Comparison of ENCODE assay signal across 7 cellular contexts in genomic region chr12:31080221-31080620, GRCh38. TPM values are rescaled to one million over a fixed set of nuclear protein-coding genes. Genes with fewer than 3 reads are reported as not detected.
A peak's percentile ranks its signal among the peaks of the same experiment; 100 is the strongest.
DNase-seq lines count a peak whose midpoint lies in the region; ATAC-seq and TF ChIP-seq lines count a peak whose summit lies in the region.
"Not testable (repeated sequence)": the region's sequence is repeated elsewhere in the genome, so short reads cannot be mapped to it uniquely, and the experiment has no call there.

No MANE protein-coding gene starts in this region.

- peak; percentile 10 for ATAC-seq in foreskin keratinocyte
- not testable (repeated sequence) for ATAC-seq in natural killer cell treated with Interleukin-12 subunit alpha and Interleukin-12 subunit beta and Interleukin-15 and Interleukin-18, amount 100 ng/mL, for 72 hours

- POLR2A ChIA-PET in activated CD4-positive, alpha-beta memory T cell treated with anti-CD3 and anti-CD28 coated beads, Interleukin-2, amount 10 ng/mL, durations not matched to agents 7 days and 5 days (lab: Charles Lee): not testable (repeated sequence)

- not testable (repeated sequence) for H3K4me3 Mint-ChIP-seq in activated CD4-positive, alpha-beta memory T cell treated with anti-CD3 and anti-CD28 coated beads, Interleukin-2, amount 10 ng/mL, durations not matched to agents 7 days and 5 days
- peak overlapping the region; percentile 8 for H3K4me3 Mint-ChIP-seq in natural killer cell treated with Interleukin-12 subunit alpha and Interleukin-12 subunit beta and Interleukin-15 and Interleukin-18, amount 100 ng/mL, for 72 hours

- not testable (repeated sequence) for H3K27me3 ChIP-seq in foreskin keratinocyte

- not testable (repeated sequence) for H3K4me3 ChIP-seq in astrocyte of the spinal cord (ENCODE audit: low read depth, low read length)

- not testable (repeated sequence) for H3K27me3 Mint-ChIP-seq in activated CD4-positive, alpha-beta memory T cell treated with anti-CD3 and anti-CD28 coated beads, Interleukin-2, amount 10 ng/mL, durations not matched to agents 7 days and 5 days; natural killer cell treated with Interleukin-12 subunit alpha and Interleukin-12 subunit beta and Interleukin-15 and Interleukin-18, amount 100 ng/mL, for 72 hours

- not testable (repeated sequence) for H3K27ac ChIP-seq in foreskin keratinocyte

- DNase-seq in ELR (ENCODE audit: low read depth) (peak; percentile 49), M059J (ENCODE audit: low read depth) (peak; percentile 76), RPMI7951 (ENCODE audit: low read depth) (peak; percentile 57), astrocyte of the spinal cord (ENCODE audit: low read depth, low spot score) (peak; percentile 55)
- DNase-seq in activated CD4-positive, alpha-beta memory T cell treated with anti-CD3 and anti-CD28 coated beads, Interleukin-2, amount 10 ng/mL, durations not matched to agents 7 days and 5 days; foreskin keratinocyte; natural killer cell treated with Interleukin-12 subunit alpha and Interleukin-12 subunit beta and Interleukin-15 and Interleukin-18, amount 100 ng/mL, for 72 hours (ENCODE audit: low spot score): not testable (repeated sequence)

- in situ Hi-C loops in astrocyte of the spinal cord (cut with HindIII; ENCODE audit: low sequenced_read_pairs): not testable (repeated sequence)

- peaks cover 37% of the 10 kb centered on the region for H3K4me1 Mint-ChIP-seq in activated CD4-positive, alpha-beta memory T cell treated with anti-CD3 and anti-CD28 coated beads, Interleukin-2, amount 10 ng/mL, durations not matched to agents 7 days and 5 days
- H3K4me1 Mint-ChIP-seq in natural killer cell treated with Interleukin-12 subunit alpha and Interleukin-12 subunit beta and Interleukin-15 and Interleukin-18, amount 100 ng/mL, for 72 hours (ENCODE audit: low read depth in 2 of 2): peaks cover 19 to 21% of the 10 kb centered on the region in 2 donors

- CTCF ChIA-PET in activated CD4-positive, alpha-beta memory T cell treated with anti-CD3 and anti-CD28 coated beads, Interleukin-2, amount 10 ng/mL, durations not matched to agents 7 days and 5 days (lab: Charles Lee): not testable (repeated sequence)

- not testable (repeated sequence) for H3K9me3 Mint-ChIP-seq in activated CD4-positive, alpha-beta memory T cell treated with anti-CD3 and anti-CD28 coated beads, Interleukin-2, amount 10 ng/mL, durations not matched to agents 7 days and 5 days; natural killer cell treated with Interleukin-12 subunit alpha and Interleukin-12 subunit beta and Interleukin-15 and Interleukin-18, amount 100 ng/mL, for 72 hours

- peaks cover 32% of the 10 kb centered on the region for H3K36me3 Mint-ChIP-seq in activated CD4-positive, alpha-beta memory T cell treated with anti-CD3 and anti-CD28 coated beads, Interleukin-2, amount 10 ng/mL, durations not matched to agents 7 days and 5 days (ENCODE audit: low read depth)
- H3K36me3 Mint-ChIP-seq in natural killer cell treated with Interleukin-12 subunit alpha and Interleukin-12 subunit beta and Interleukin-15 and Interleukin-18, amount 100 ng/mL, for 72 hours: not testable (repeated sequence)

- TF ChIP-seq CTCF in astrocyte of the spinal cord (IDR thresholded peaks at IDR 0.05; ENCODE audit: low read depth, low read length); foreskin keratinocyte (conservative IDR thresholded peaks at IDR 0.05): not testable (repeated sequence)

- H3K4me1 ChIP-seq in foreskin keratinocyte: not testable (repeated sequence)

- H3K27ac Mint-ChIP-seq in activated CD4-positive, alpha-beta memory T cell treated with anti-CD3 and anti-CD28 coated beads, Interleukin-2, amount 10 ng/mL, durations not matched to agents 7 days and 5 days: peak overlapping the region; percentile 88
- peak overlapping the region in 1 of 2 donors; percentile 47 for H3K27ac Mint-ChIP-seq in natural killer cell treated with Interleukin-12 subunit alpha and Interleukin-12 subunit beta and Interleukin-15 and Interleukin-18, amount 100 ng/mL, for 72 hours

RNA-seq across cellular contexts. Expression of gene DDX11, which starts 6.6 kb away (rescaled TPM):
- 17.2 and 21.2 TPM in 2 replicates for total RNA-seq in M059J (2014; rRNA removed; shearing (Covaris generic))
- total RNA-seq in RPMI7951 (2014; rRNA removed; shearing (Covaris generic)): 10.2 and 11.4 TPM in 2 replicates
- 100 to 1,000 TPM; 121 to 131 TPM for total RNA-seq in activated CD4-positive, alpha-beta memory T cell treated with anti-CD3 and anti-CD28 coated beads, Interleukin-2, amount 10 ng/mL, durations not matched to agents 7 days and 5 days
- 33.9 and 35.7 TPM in 2 replicates for total RNA-seq in foreskin keratinocyte
- polyA plus RNA-seq in foreskin keratinocyte: 18.0 and 19.0 TPM in 2 replicates
- total RNA-seq in natural killer cell treated with Interleukin-12 subunit alpha and Interleukin-12 subunit beta and Interleukin-15 and Interleukin-18, amount 100 ng/mL, for 72 hours: 100 to 1,000 TPM; 102 to 257 TPM
